12 cellular contexts compared by ENCODE assay signal in the genomic region with DNA sequence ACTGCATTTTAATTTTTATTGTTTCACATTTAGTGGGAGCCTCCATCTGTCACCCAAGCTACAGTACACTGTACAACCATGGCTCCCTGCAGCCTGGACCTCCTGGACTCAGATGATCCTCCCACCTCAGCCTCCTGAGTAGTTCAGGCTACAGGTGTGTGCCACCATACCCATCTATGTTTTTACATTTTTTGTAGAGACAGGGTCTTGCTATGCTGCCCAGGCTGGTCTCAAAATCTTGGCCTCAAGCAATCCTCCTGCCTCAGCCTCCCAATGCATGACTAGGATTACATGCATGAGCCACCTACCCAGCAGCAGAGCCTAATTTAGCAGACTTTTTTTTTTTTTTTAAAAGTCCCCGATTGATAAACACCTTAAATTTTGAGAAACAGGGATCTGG.
"Had no signal": no experiment of that assay in that cellular context is flagged by ENCODE, and none has a peak within 500 bp of the region (broad histone marks: within the 10 kb centered on the region; RNA-seq: fewer than 3 reads in every experiment).

No MANE protein-coding gene starts in this region.

- H3K4me3 Mint-ChIP-seq: activated naive CD4-positive, alpha-beta T cell treated with anti-CD3 and anti-CD28 coated beads, Interleukin-2, amount 10 ng/mL, durations not matched to agents 7 days and 5 days; brain had no signal

- H3K27ac ChIP-seq: skin epidermis, transverse colon had no signal

- H3K9me3 ChIP-seq: SK-N-SH, transverse colon had no signal

- H3K9me3 Mint-ChIP-seq: activated naive CD4-positive, alpha-beta T cell treated with anti-CD3 and anti-CD28 coated beads, Interleukin-2, amount 10 ng/mL, durations not matched to agents 7 days and 5 days had no signal

- H3K27ac Mint-ChIP-seq: activated naive CD4-positive, alpha-beta T cell treated with anti-CD3 and anti-CD28 coated beads, Interleukin-2, amount 10 ng/mL, durations not matched to agents 7 days and 5 days; brain had no signal

- DNase-seq: activated CD4-positive, alpha-beta T cell treated with anti-CD3 and anti-CD28 coated beads for 48 hours; activated naive CD4-positive, alpha-beta T cell treated with anti-CD3 and anti-CD28 coated beads, Interleukin-2, amount 10 ng/mL, durations not matched to agents 7 days and 5 days; amygdala; dermis blood vessel endothelial cell; hypothalamus; retina; SK-N-SH; stimulated activated CD4-positive, alpha-beta T cell treated with anti-CD3 and anti-CD28 coated beads, Interleukin-4, amount 100 ng/mL, for 4 hours; transverse colon had no signal

- ATAC-seq: esophagus mucosa had no signal

- H3K36me3 Mint-ChIP-seq: brain had no signal

- H3K27me3 ChIP-seq: transverse colon had no signal

- H3K27me3 Mint-ChIP-seq: activated naive CD4-positive, alpha-beta T cell treated with anti-CD3 and anti-CD28 coated beads, Interleukin-2, amount 10 ng/mL, durations not matched to agents 7 days and 5 days had no signal
